In genomic region chr7:131513245-131514061, GRCh38 we compare ENCODE assay signal across 8 cellular contexts. TPM values are rescaled to one million over a fixed set of nuclear protein-coding genes. Genes with fewer than 3 reads are reported as not detected.
DNase-seq lines count a peak whose midpoint lies in the region; ATAC-seq lines count a peak whose summit lies in the region.

No MANE protein-coding gene starts in this region.

- ATAC-seq in GM19035 (IDR thresholded peaks at IDR 0.05; ENCODE audit: unreplicated experiment) (peak; percentile 96), HG03432 (IDR thresholded peaks at IDR 0.05; ENCODE audit: unreplicated experiment) (peak; percentile 96), left lobe of liver (peak; percentile 100)

- DNase-seq in AML-193 (lab: John Stamatoyannopoulos, UW) (peak; percentile 41 to 78), NCI-H446 (lab: John Stamatoyannopoulos, UW) (peak; percentile 53 to 73), cerebellum (ENCODE audit: low spot score) (peak; percentile 77), left lobe of liver (ENCODE audit: low spot score) (peak; percentile 84)
- DNase-seq in activated CD4-positive, alpha-beta T cell treated with anti-CD3 and anti-CD28 coated beads for 24 hours (ENCODE audit: low read depth in 2 of 2), result peak; percentile 66 to 71
- DNase-seq in stimulated activated CD4-positive, alpha-beta T cell treated with anti-CD3 and anti-CD28 coated beads, Interleukin-2, amount 100 ng/mL, for 48 hours, result peak; percentile 77 to 86

RNA-seq across cellular contexts. Expression of gene PODXL, which starts 43.0 kb away (rescaled TPM):
- total RNA-seq in cerebellum (17.1 TPM), left lobe of liver (2.7 TPM)

Comparison
In these comparisons a context has a peak if more than half of its experiments do, and no peak if none do; other contexts are left out.
1. Peak in every context shown above with its lines: DNase-seq and ATAC-seq.